In the genomic region with DNA sequence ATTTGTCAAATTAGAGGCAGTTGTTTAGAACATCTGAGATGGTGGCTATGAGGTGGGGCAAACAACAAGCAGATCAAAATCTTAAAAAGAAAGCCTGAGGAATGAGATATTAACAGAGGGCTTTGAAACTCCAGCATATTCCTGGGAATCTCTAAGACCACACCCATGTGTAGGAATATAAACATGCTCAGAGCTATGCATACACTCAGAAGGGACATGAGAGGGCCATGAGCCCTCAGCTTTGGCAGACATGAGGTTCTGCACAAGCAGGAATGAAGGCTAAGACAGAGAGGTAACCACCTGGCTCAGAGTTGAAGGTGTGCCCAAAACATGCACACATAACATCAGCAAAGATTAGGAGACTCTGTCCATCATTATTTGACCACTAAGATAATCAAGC, we compare ENCODE assay signal across 16 cellular contexts. TPM values are rescaled to one million over a fixed set of nuclear protein-coding genes. Genes with fewer than 3 reads are reported as not detected.
DNase-seq lines count a peak whose midpoint lies in the region; ATAC-seq and TF ChIP-seq lines count a peak whose summit lies in the region.
"Had no signal": no experiment of that assay in that cellular context is flagged by ENCODE, and none has a peak within 500 bp of the region (broad histone marks: within the 10 kb centered on the region; RNA-seq: fewer than 3 reads in every experiment).

No MANE protein-coding gene starts in this region.

- no peak for DNase-seq in activated naive CD4-positive, alpha-beta T cell treated with anti-CD3 and anti-CD28 coated beads for 36 hours
- DNase-seq in esophagus muscularis mucosa (ENCODE audit: extremely low spot score), result no peak
- DNase-seq in osteocyte (ENCODE audit: extremely low spot score, unreplicated experiment), result no peak
- DNase-seq in OCI-M1 (lab: John Stamatoyannopoulos, UW), result no peak
- no peak for DNase-seq in foreskin melanocyte
- DNase-seq: ACHN; Calu3; CD4-positive, CD25-positive, alpha-beta regulatory T cell; DMS 273 treated with DMSO at 0.1 percent for 48 hours had no signal

- H3K27me3 ChIP-seq in esophagus muscularis mucosa, result no peaks in the 10 kb centered on the region
- H3K27me3 ChIP-seq: BLaER1 treated with 17β-estradiol and CSF1 and Interleukin-3, amounts not matched to agents 10 nM and 100 nM had no signal

- peaks cover 12% of the 10 kb centered on the region for H3K9me3 Mint-ChIP-seq in activated naive CD4-positive, alpha-beta T cell treated with anti-CD3 and anti-CD28 coated beads, Interleukin-2, amount 50 U/mL, for 24 hours
- peaks cover 14% of the 10 kb centered on the region for H3K9me3 Mint-ChIP-seq in activated naive CD4-positive, alpha-beta T cell treated with anti-CD3 and anti-CD28 coated beads for 36 hours
- H3K9me3 Mint-ChIP-seq in osteocyte (ENCODE audit: unreplicated experiment), result peaks cover 21% of the 10 kb centered on the region

- H3K4me1 Mint-ChIP-seq in activated naive CD4-positive, alpha-beta T cell treated with anti-CD3 and anti-CD28 coated beads, Interleukin-2, amount 50 U/mL, for 24 hours, result peaks cover 86% of the 10 kb centered on the region
- H3K4me1 Mint-ChIP-seq in activated naive CD4-positive, alpha-beta T cell treated with anti-CD3 and anti-CD28 coated beads for 36 hours (ENCODE audit: low read depth), result peaks cover 57% of the 10 kb centered on the region
- peaks cover 65% of the 10 kb centered on the region for H3K4me1 Mint-ChIP-seq in osteocyte (ENCODE audit: unreplicated experiment)

- H3K36me3 Mint-ChIP-seq in activated naive CD4-positive, alpha-beta T cell treated with anti-CD3 and anti-CD28 coated beads, Interleukin-2, amount 50 U/mL, for 24 hours, result peaks cover 39% of the 10 kb centered on the region
- peaks cover 38% of the 10 kb centered on the region for H3K36me3 Mint-ChIP-seq in activated naive CD4-positive, alpha-beta T cell treated with anti-CD3 and anti-CD28 coated beads for 36 hours (ENCODE audit: low read depth)
- H3K36me3 Mint-ChIP-seq in osteocyte (ENCODE audit: unreplicated experiment), result peaks cover 37% of the 10 kb centered on the region

- H3K4me1 ChIP-seq in esophagus muscularis mucosa, result peaks cover 3 to 59% (median 44%) of the 10 kb centered on the region in 4 donors
- H3K4me1 ChIP-seq: HAP-1 had no signal

- peak overlapping the region; percentile 42 to 94 (median 74) for H3K27ac ChIP-seq in esophagus muscularis mucosa (replicated peaks in 1 of 4)
- H3K27ac ChIP-seq: 22Rv1; BLaER1 treated with 17β-estradiol and CSF1 and Interleukin-3, amounts not matched to agents 10 nM and 100 nM had no signal

- intact Hi-C loops in activated naive CD4-positive, alpha-beta T cell treated with anti-CD3 and anti-CD28 coated beads for 36 hours (cut with micrococcal nuclease), result no loop called here
- intact Hi-C loops in esophagus muscularis mucosa (cut with DNase I), result loop anchor here (5.0 kb wide), 1 partner anchor 33 kb away; no protein-coding TSS in a partner anchor

- no peak overlapping the region for H3K4me3 Mint-ChIP-seq in activated naive CD4-positive, alpha-beta T cell treated with anti-CD3 and anti-CD28 coated beads, Interleukin-2, amount 50 U/mL, for 24 hours
- no peak overlapping the region for H3K4me3 Mint-ChIP-seq in activated naive CD4-positive, alpha-beta T cell treated with anti-CD3 and anti-CD28 coated beads for 36 hours
- H3K4me3 Mint-ChIP-seq in osteocyte (ENCODE audit: unreplicated experiment), result no peak overlapping the region

- no peak for ATAC-seq in HG03378 (IDR thresholded peaks at IDR 0.05; ENCODE audit: unreplicated experiment)
- no peak for ATAC-seq in HG03196 (IDR thresholded peaks at IDR 0.05; ENCODE audit: unreplicated experiment)
- ATAC-seq: GM12878 had no signal

- TF ChIP-seq CTCF in esophagus muscularis mucosa (IDR thresholded peaks at IDR 0.05) (no peak), osteocyte (IDR thresholded peaks at IDR 0.05) (no peak)

- peak overlapping the region; percentile 44 for H3K27ac Mint-ChIP-seq in activated naive CD4-positive, alpha-beta T cell treated with anti-CD3 and anti-CD28 coated beads, Interleukin-2, amount 50 U/mL, for 24 hours
- no peak overlapping the region for H3K27ac Mint-ChIP-seq in activated naive CD4-positive, alpha-beta T cell treated with anti-CD3 and anti-CD28 coated beads for 36 hours
- H3K27ac Mint-ChIP-seq in osteocyte (ENCODE audit: unreplicated experiment), result peak overlapping the region; percentile 78

- CTCF ChIA-PET in activated naive CD4-positive, alpha-beta T cell treated with anti-CD3 and anti-CD28 coated beads for 36 hours (lab: Charles Lee), result no interaction called here

- TF ChIP-seq POLR2A in esophagus muscularis mucosa (IDR thresholded peaks at IDR 0.05; ENCODE audit: low read depth), result no peak

- no peaks in the 10 kb centered on the region for H3K27me3 Mint-ChIP-seq in activated naive CD4-positive, alpha-beta T cell treated with anti-CD3 and anti-CD28 coated beads, Interleukin-2, amount 50 U/mL, for 24 hours
- H3K27me3 Mint-ChIP-seq in activated naive CD4-positive, alpha-beta T cell treated with anti-CD3 and anti-CD28 coated beads for 36 hours (ENCODE audit: low read depth), result no peaks in the 10 kb centered on the region
- no peaks in the 10 kb centered on the region for H3K27me3 Mint-ChIP-seq in osteocyte (ENCODE audit: unreplicated experiment)
- H3K27me3 Mint-ChIP-seq: CD4-positive, CD25-positive, alpha-beta regulatory T cell had no signal

- H3K4me3 ChIP-seq in esophagus muscularis mucosa, result no peak overlapping the region
- H3K4me3 ChIP-seq: BLaER1 treated with 17β-estradiol and CSF1 and Interleukin-3, amounts not matched to agents 10 nM and 100 nM; GM12878; HAP-1 had no signal

- no peak for TF ChIP-seq EP300 in esophagus muscularis mucosa (IDR thresholded peaks at IDR 0.05)

- H3K36me3 ChIP-seq in esophagus muscularis mucosa, result no peaks in the 10 kb centered on the region
- H3K36me3 ChIP-seq: HAP-1 had no signal

- H3K9me3 ChIP-seq in esophagus muscularis mucosa, result no peaks in the 10 kb centered on the region

RNA-seq across cellular contexts. Expression of gene ATP10A, which starts 37.9 kb away (rescaled TPM):
- total RNA-seq in activated naive CD4-positive, alpha-beta T cell treated with anti-CD3 and anti-CD28 coated beads for 36 hours, result 10 to 100 TPM; 11.9 to 13.0 TPM
- total RNA-seq in esophagus muscularis mucosa (10 to 100 TPM; 23.9 to 51.9 (median 32.6) TPM), osteocyte (71.9 and 74.2 TPM in 2 replicates)
